ENCODE assay signal across 10 cellular contexts in genomic region chr6:31763617-31763940, GRCh38. TPM values are rescaled to one million over a fixed set of nuclear protein-coding genes. Genes with fewer than 3 reads are reported as not detected.
DNase-seq lines count a peak whose midpoint lies in the region; ATAC-seq and TF ChIP-seq lines count a peak whose summit lies in the region.
"Had no signal": no experiment of that assay in that cellular context is flagged by ENCODE, and none has a peak within 500 bp of the region (broad histone marks: within the 10 kb centered on the region; RNA-seq: fewer than 3 reads in every experiment).

No MANE protein-coding gene starts in this region.

- no peak overlapping the region for H3K27ac ChIP-seq in colonic mucosa

- TF ChIP-seq POLR2A in erythroblast (IDR thresholded peaks at IDR 0.05; ENCODE audit: low read length), result no peak

- no peak overlapping the region for H3K4me3 Mint-ChIP-seq in effector memory CD8-positive, alpha-beta T cell
- no peak overlapping the region for H3K4me3 Mint-ChIP-seq in natural killer cell treated with Interleukin-12 subunit alpha and Interleukin-12 subunit beta and Interleukin-15 and Interleukin-18, amount 100 ng/mL, for 72 hours

- H3K9me3 Mint-ChIP-seq in effector memory CD8-positive, alpha-beta T cell, result no peaks in the 10 kb centered on the region
- no peaks in the 10 kb centered on the region for H3K9me3 Mint-ChIP-seq in natural killer cell treated with Interleukin-12 subunit alpha and Interleukin-12 subunit beta and Interleukin-15 and Interleukin-18, amount 100 ng/mL, for 72 hours

- H3K9me3 ChIP-seq in colonic mucosa, result no peaks in the 10 kb centered on the region
- H3K9me3 ChIP-seq: adrenal gland, uterus had no signal

- H3K36me3 Mint-ChIP-seq in effector memory CD8-positive, alpha-beta T cell (ENCODE audit: insufficient read depth), result peaks cover 4% of the 10 kb centered on the region
- H3K36me3 Mint-ChIP-seq in natural killer cell treated with Interleukin-12 subunit alpha and Interleukin-12 subunit beta and Interleukin-15 and Interleukin-18, amount 100 ng/mL, for 72 hours, result peaks cover 4% of the 10 kb centered on the region

- H3K4me1 ChIP-seq in colonic mucosa, result no peaks in the 10 kb centered on the region
- H3K4me1 ChIP-seq: adrenal gland, uterus had no signal

- DNase-seq in EL (peak; percentile 62), LHCN-M2 (ENCODE audit: low read depth) (peak; percentile 78), myocyte (ENCODE audit: low read depth) (peak; percentile 82), colonic mucosa (no peak), erythroblast (lab: John Stamatoyannopoulos, UW) (no peak), inferior parietal cortex (ENCODE audit: extremely low spot score) (no peak)
- DNase-seq in effector memory CD8-positive, alpha-beta T cell, result no peak
- DNase-seq in natural killer cell treated with Interleukin-12 subunit alpha and Interleukin-12 subunit beta and Interleukin-15 and Interleukin-18, amount 100 ng/mL, for 72 hours (ENCODE audit: low spot score), result no peak
- DNase-seq: adrenal gland, uterus had no signal

- H3K27me3 Mint-ChIP-seq in effector memory CD8-positive, alpha-beta T cell, result no peaks in the 10 kb centered on the region
- H3K27me3 Mint-ChIP-seq in natural killer cell treated with Interleukin-12 subunit alpha and Interleukin-12 subunit beta and Interleukin-15 and Interleukin-18, amount 100 ng/mL, for 72 hours, result no peaks in the 10 kb centered on the region

- no peaks in the 10 kb centered on the region for H3K36me3 ChIP-seq in colonic mucosa
- H3K36me3 ChIP-seq: adrenal gland, uterus had no signal

- H3K4me3 ChIP-seq in colonic mucosa, result no peak overlapping the region
- H3K4me3 ChIP-seq: adrenal gland, uterus had no signal

- no peak overlapping the region for H3K9ac ChIP-seq in colonic mucosa (ENCODE audit: low read depth in 2 of 2, low read length in 2 of 2)

- no peak for ATAC-seq in effector memory CD8-positive, alpha-beta T cell (replicated peaks)
- ATAC-seq in natural killer cell treated with Interleukin-12 subunit alpha and Interleukin-12 subunit beta and Interleukin-15 and Interleukin-18, amount 100 ng/mL, for 72 hours, result no peak

- H3K27me3 ChIP-seq in colonic mucosa, result no peaks in the 10 kb centered on the region
- H3K27me3 ChIP-seq: adrenal gland, uterus had no signal

- intact Hi-C loops in colonic mucosa (cut with DNase I), result loop anchor here (10.0 kb wide), 1 partner anchor 191 kb away; the partner anchor contains the start of genes NELFE and SKIC2

- peak overlapping the region; percentile 31 to 83 for H3K27ac Mint-ChIP-seq in effector memory CD8-positive, alpha-beta T cell
- no peak overlapping the region for H3K27ac Mint-ChIP-seq in natural killer cell treated with Interleukin-12 subunit alpha and Interleukin-12 subunit beta and Interleukin-15 and Interleukin-18, amount 100 ng/mL, for 72 hours

- peaks cover 0 to 7% of the 10 kb centered on the region in 2 donors for H3K4me1 Mint-ChIP-seq in effector memory CD8-positive, alpha-beta T cell (ENCODE audit: low read depth in 2 of 2)
- H3K4me1 Mint-ChIP-seq in natural killer cell treated with Interleukin-12 subunit alpha and Interleukin-12 subunit beta and Interleukin-15 and Interleukin-18, amount 100 ng/mL, for 72 hours (ENCODE audit: low read depth in 2 of 2), result peaks cover 0 to 10% of the 10 kb centered on the region in 2 donors

- no peak for TF ChIP-seq CTCF in colonic mucosa (IDR thresholded peaks at IDR 0.05)

RNA-seq across cellular contexts. Expression of gene SAPCD1, which starts 1.1 kb away (rescaled TPM):
- total RNA-seq in LHCN-M2 (2014; rRNA removed) (1.5 and 2.7 TPM in 2 replicates), myocyte (0.94 TPM in 1 of 2 replicates, not detected in the other), colonic mucosa (1 to 10 TPM; 1.7 to 8.9 TPM)
- 0.79 TPM for polyA plus RNA-seq in LHCN-M2 (2012)
- 2.7 TPM for polyA plus RNA-seq in myocyte (2012)
- 10 to 100 TPM in 1 of 2 donors, 1 to 10 TPM in 1; 9.2 to 25.2 TPM for total RNA-seq in natural killer cell treated with Interleukin-12 subunit alpha and Interleukin-12 subunit beta and Interleukin-15 and Interleukin-18, amount 100 ng/mL, for 72 hours

RNA-seq across cellular contexts. Expression of gene VWA7, which starts 13.5 kb away (rescaled TPM):
- total RNA-seq in LHCN-M2 (2014; rRNA removed) (not detected in 2 replicates), myocyte (1.3 TPM in 1 of 2 replicates, not detected in the other), colonic mucosa (10 to 100 TPM in 1 of 2 donors, 1 to 10 TPM in 1; 6.1 to 10.1 TPM)
- 0.33 TPM for polyA plus RNA-seq in LHCN-M2 (2012)
- 0.13 TPM for polyA plus RNA-seq in myocyte (2012)
- 1 to 10 TPM; 1.4 to 2.1 TPM for total RNA-seq in natural killer cell treated with Interleukin-12 subunit alpha and Interleukin-12 subunit beta and Interleukin-15 and Interleukin-18, amount 100 ng/mL, for 72 hours

RNA-seq across cellular contexts. Expression of gene MSH5, which starts 23.8 kb away (rescaled TPM):
- total RNA-seq in LHCN-M2 (2014; rRNA removed) (13.2 and 16.5 TPM in 2 replicates), myocyte (7.4 and 8.4 TPM in 2 replicates), colonic mucosa (10 to 100 TPM; 13.3 to 34.2 TPM)
- 3.7 TPM for polyA plus RNA-seq in LHCN-M2 (2012)
- polyA plus RNA-seq in myocyte (2012), result 9.1 TPM
- total RNA-seq in natural killer cell treated with Interleukin-12 subunit alpha and Interleukin-12 subunit beta and Interleukin-15 and Interleukin-18, amount 100 ng/mL, for 72 hours, result 100 to 1,000 TPM in 1 of 2 donors, 10 to 100 TPM in 1; 36.2 to 154 TPM

RNA-seq across cellular contexts. Expression of gene CLIC1, which starts 27.2 kb away (rescaled TPM):
- total RNA-seq in LHCN-M2 (2014; rRNA removed) (771 and 894 TPM in 2 replicates), myocyte (257 and 425 TPM in 2 replicates), colonic mucosa (100 to 1,000 TPM; 622 to 646 TPM)
- polyA plus RNA-seq in LHCN-M2 (2012), result 933 TPM
- 416 TPM for polyA plus RNA-seq in myocyte (2012)
- total RNA-seq in natural killer cell treated with Interleukin-12 subunit alpha and Interleukin-12 subunit beta and Interleukin-15 and Interleukin-18, amount 100 ng/mL, for 72 hours, result 100 to 1,000 TPM; 468 to 581 TPM

RNA-seq across cellular contexts. Expression of gene VARS1, which starts 32.0 kb away (rescaled TPM):
- total RNA-seq in LHCN-M2 (2014; rRNA removed) (63.2 and 68.7 TPM in 2 replicates), myocyte (56.4 and 62.2 TPM in 2 replicates), colonic mucosa (100 to 1,000 TPM in 1 of 2 donors, 10 to 100 TPM in 1; 40.8 to 136 TPM)
- 72.3 TPM for polyA plus RNA-seq in LHCN-M2 (2012)
- 66.4 TPM for polyA plus RNA-seq in myocyte (2012)
- total RNA-seq in natural killer cell treated with Interleukin-12 subunit alpha and Interleukin-12 subunit beta and Interleukin-15 and Interleukin-18, amount 100 ng/mL, for 72 hours, result 100 to 1,000 TPM in 1 of 2 donors, 10 to 100 TPM in 1; 90.7 to 226 TPM

Comparison
In these comparisons a context has a peak if more than half of its experiments do, and no peak if none do; other contexts are left out.
1. DNase-seq: peak in EL (single experiment), LHCN-M2 (single experiment) and myocyte (single experiment); none in effector memory CD8-positive, alpha-beta T cell (0 of 3), colonic mucosa (single experiment), natural killer cell treated with Interleukin-12 subunit alpha and Interleukin-12 subunit beta and Interleukin-15 and Interleukin-18, amount 100 ng/mL, for 72 hours (single experiment), erythroblast (0 of 2) and inferior parietal cortex (single experiment).
2. H3K27ac Mint-ChIP-seq: peak in effector memory CD8-positive, alpha-beta T cell (2 of 2); none in natural killer cell treated with Interleukin-12 subunit alpha and Interleukin-12 subunit beta and Interleukin-15 and Interleukin-18, amount 100 ng/mL, for 72 hours (0 of 2).